Comparison of ENCODE assay signal across 1 cellular context in the genomic region with DNA sequence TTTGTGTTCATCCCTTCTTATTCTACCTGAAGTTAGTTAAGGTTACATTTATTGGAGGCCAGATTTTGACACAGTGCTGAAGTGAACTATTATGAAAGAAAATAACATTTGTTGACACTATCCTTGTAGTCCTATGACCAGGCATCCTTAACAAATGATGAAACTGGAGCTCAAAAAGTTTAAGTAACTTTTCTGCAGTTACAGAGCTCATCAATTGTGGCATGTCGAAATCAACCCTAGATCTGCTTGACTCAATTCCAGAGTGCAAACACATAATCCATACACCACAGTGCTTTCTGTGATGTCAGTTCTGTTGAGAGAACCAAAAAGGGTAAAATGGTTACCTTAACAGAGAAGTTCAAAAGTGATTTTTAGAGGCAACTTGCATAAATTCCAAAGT.
TF ChIP-seq lines count a peak whose summit lies in the region.

No MANE protein-coding gene starts in this region.

TF ChIP-seq in GM12878, 131 proteins besides CTCF, POLR2A, EP300 and RAD21 (continued from another document):
- no peak for TF ChIP-seq ATF7 (IDR thresholded peaks at IDR 0.05; ENCODE audit: low read depth)
TF ChIP-seq in GM12878: peak in this region for 1.
